Comparison of ENCODE assay signal across 22 cellular contexts in the genomic region with DNA sequence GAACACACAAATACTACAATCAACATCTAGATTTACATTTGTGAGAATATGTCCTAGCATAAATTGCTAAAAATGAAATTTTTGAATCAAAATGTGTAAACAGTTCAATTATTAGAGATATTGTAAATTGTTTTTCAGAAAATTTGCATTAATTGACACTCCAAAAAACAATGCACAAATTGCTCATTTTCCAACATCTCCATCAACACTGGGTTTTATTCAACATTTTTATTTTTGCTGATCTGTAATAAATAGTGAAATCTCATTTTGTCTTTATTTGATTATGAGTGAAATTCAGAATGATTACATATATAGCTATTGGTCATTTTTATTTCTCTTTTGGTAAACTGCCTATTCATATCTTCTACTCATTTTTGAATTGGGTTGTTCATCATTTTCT.
"Had no signal": no experiment of that assay in that cellular context is flagged by ENCODE, and none has a peak within 500 bp of the region (broad histone marks: within the 10 kb centered on the region; RNA-seq: fewer than 3 reads in every experiment).

No MANE protein-coding gene starts in this region.

- H3K27me3 ChIP-seq: esophagus muscularis mucosa, foreskin keratinocyte, gastroesophageal sphincter, heart left ventricle, hepatocyte, left lung had no signal

- H3K79me2 ChIP-seq: hepatocyte had no signal

- ATAC-seq: foreskin keratinocyte, gastroesophageal sphincter, heart left ventricle, left cardiac atrium, left lung, left ventricle myocardium superior, lower lobe of right lung, mucosa of descending colon had no signal

- H3K4me3 ChIP-seq: coronary artery, dorsolateral prefrontal cortex, esophagus muscularis mucosa, gastroesophageal sphincter, heart left ventricle, hepatocyte, left lung, lower lobe of right lung, mucosa of descending colon had no signal

- DNase-seq: dermis blood vessel endothelial cell; dorsolateral prefrontal cortex; effector CD4-positive, alpha-beta T cell; effector memory CD4-positive, alpha-beta T cell; foreskin keratinocyte; heart left ventricle; hypothalamus; immature natural killer cell; islet precursor cell; left cardiac atrium; left lung; left ventricle myocardium superior; lower lobe of right lung; mesenchymal stem cell; mucosa of descending colon; naive B cell had no signal

- H3K36me3 ChIP-seq: esophagus muscularis mucosa, gastroesophageal sphincter, heart left ventricle, left lung, lower lobe of right lung had no signal

- FAIRE-seq: endothelial cell of umbilical vein, frontal cortex had no signal

- H3K4me2 ChIP-seq: hepatocyte had no signal

- H3K4me1 ChIP-seq: esophagus muscularis mucosa, foreskin keratinocyte, gastroesophageal sphincter, heart left ventricle, left lung, lower lobe of right lung had no signal

- H3K9me3 ChIP-seq: esophagus muscularis mucosa, gastroesophageal sphincter, heart left ventricle, left lung, lower lobe of right lung, mucosa of descending colon had no signal

- H3K27ac ChIP-seq: coronary artery, dorsolateral prefrontal cortex, esophagus muscularis mucosa, foreskin keratinocyte, gastroesophageal sphincter, heart left ventricle, hepatocyte, left lung, lower lobe of right lung had no signal

- H2AFZ ChIP-seq: hepatocyte had no signal
